In genomic region chr7:129052441-129052840, GRCh38 we compare ENCODE assay signal across 12 cellular contexts. TPM values are rescaled to one million over a fixed set of nuclear protein-coding genes. Genes with fewer than 3 reads are reported as not detected.
DNase-seq lines count a peak whose midpoint lies in the region; ATAC-seq, FAIRE-seq and TF ChIP-seq lines count a peak whose summit lies in the region.
"Had no signal": no experiment of that assay in that cellular context is flagged by ENCODE, and none has a peak within 500 bp of the region (broad histone marks: within the 10 kb centered on the region; RNA-seq: fewer than 3 reads in every experiment).

No MANE protein-coding gene starts in this region.

- H3K27me3 Mint-ChIP-seq in activated T-cell treated with anti-CD3 and anti-CD28 coated beads, Interleukin-2, amount 50 U/mL, for 4 hours (ENCODE audit: low read depth) = no peaks in the 10 kb centered on the region
- H3K27me3 Mint-ChIP-seq in stimulated activated memory B cell treated with anti-CD40 and anti-IgM and Interleukin-4, amounts not matched to agents 10 μg/mL and 1 μg/mL and 100 μg/mL, for 72 hours = no peaks in the 10 kb centered on the region

- H3K27ac Mint-ChIP-seq in stimulated activated memory B cell treated with anti-CD40 and anti-IgM and Interleukin-4, amounts not matched to agents 10 μg/mL and 1 μg/mL and 100 μg/mL, for 72 hours = no peak overlapping the region

- POLR2A ChIA-PET in Panc1 (lab: Charles Lee) = no interaction called here

- no peak overlapping the region for H3K9ac ChIP-seq in fibroblast of lung (ENCODE audit: insufficient read depth, low read length)

- no peak for FAIRE-seq in GM12891 (lab: Jason Lieb, UNC)
- FAIRE-seq: G401.6 had no signal

- H3K9me3 ChIP-seq in Panc1 (ENCODE audit: control insufficient read depth, insufficient read depth, low read depth, low read length) (no peaks in the 10 kb centered on the region), fibroblast of lung (ENCODE audit: control insufficient read depth, insufficient read depth, low read depth, low read length) (no peaks in the 10 kb centered on the region)

- H3K36me3 ChIP-seq in Panc1 (ENCODE audit: control insufficient read depth, insufficient read depth, low read length) = peaks cover 12% of the 10 kb centered on the region
- H3K36me3 ChIP-seq in fibroblast of lung (ENCODE audit: control insufficient read depth, insufficient read depth, low read length) = peaks cover 3% of the 10 kb centered on the region

- CTCF ChIA-PET in Panc1 (lab: Charles Lee) = no interaction called here

- in situ Hi-C loops in Panc1 (cut with HindIII; ENCODE audit: low pct_unique_long_range_greater_than_20kb, low sequenced_read_pairs) = no loop called here

- peak overlapping the region; percentile 99 for H3K27ac ChIP-seq in Panc1 (ENCODE audit: low read length)
- H3K27ac ChIP-seq in fibroblast of lung (ENCODE audit: insufficient read depth, low read length) = no peak overlapping the region

- no peak for ATAC-seq in activated T-cell treated with anti-CD3 and anti-CD28 coated beads, Interleukin-2, amount 50 U/mL, for 4 hours
- no peak for ATAC-seq in Panc1
- no peak for ATAC-seq in stimulated activated memory B cell treated with anti-CD40 and anti-IgM and Interleukin-4, amounts not matched to agents 10 μg/mL and 1 μg/mL and 100 μg/mL, for 72 hours
- no peak for ATAC-seq in HG02759 (IDR thresholded peaks at IDR 0.05; ENCODE audit: unreplicated experiment)

- peak overlapping the region; percentile 52 for H3K4me2 ChIP-seq in fibroblast of lung (ENCODE audit: extremely low read depth, insufficient read depth, low read length)

- DNase-seq in activated T-cell treated with anti-CD3 and anti-CD28 coated beads, Interleukin-2, amount 50 U/mL, for 4 hours = no peak
- DNase-seq in activated T-cell treated with anti-CD3 and anti-CD28 coated beads, Interleukin-2, amount 50 U/mL, for 48 hours = no peak
- no peak for DNase-seq in Panc1 (ENCODE audit: low read depth, low spot score)
- DNase-seq in fibroblast of lung (ENCODE audit: low read depth in 2 of 2) = no peak
- DNase-seq in erythroblast (lab: John Stamatoyannopoulos, UW) = no peak
- DNase-seq in GM12891 (ENCODE audit: insufficient read length, low spot score) = no peak
- DNase-seq: effector CD8-positive, alpha-beta T cell; NCI-H2171 treated with DMSO at 0.1 percent for 48 hours; stimulated activated CD4-positive, alpha-beta T cell treated with anti-CD3 and anti-CD28 coated beads, Interleukin-12 subunit alpha, Interleukin-12 subunit beta, amount 100 ng/mL, for 4 hours had no signal

- no peaks in the 10 kb centered on the region for H3K9me3 Mint-ChIP-seq in activated T-cell treated with anti-CD3 and anti-CD28 coated beads, Interleukin-2, amount 50 U/mL, for 4 hours
- H3K9me3 Mint-ChIP-seq in stimulated activated memory B cell treated with anti-CD40 and anti-IgM and Interleukin-4, amounts not matched to agents 10 μg/mL and 1 μg/mL and 100 μg/mL, for 72 hours = no peaks in the 10 kb centered on the region

- H2AFZ ChIP-seq in fibroblast of lung (ENCODE audit: low read length) = no peak overlapping the region

- H3K4me3 Mint-ChIP-seq in activated T-cell treated with anti-CD3 and anti-CD28 coated beads, Interleukin-2, amount 50 U/mL, for 4 hours = peak overlapping the region; percentile 97
- H3K4me3 Mint-ChIP-seq in stimulated activated memory B cell treated with anti-CD40 and anti-IgM and Interleukin-4, amounts not matched to agents 10 μg/mL and 1 μg/mL and 100 μg/mL, for 72 hours = peak overlapping the region; percentile 3

- peaks cover 61% of the 10 kb centered on the region for H3K79me2 ChIP-seq in fibroblast of lung (ENCODE audit: control insufficient read depth, insufficient read depth, low read length)

- intact Hi-C loops in Panc1 (cut with micrococcal nuclease; ENCODE audit: unreplicated experiment) = no loop called here

- TF ChIP-seq POLR2A in erythroblast (IDR thresholded peaks at IDR 0.05; ENCODE audit: low read length) (no peak), GM12891 (IDR thresholded peaks at IDR 0.05; ENCODE audit: low read depth, low read length) (no peak)

- no TSS peak for BruUV-seq in Panc1 (replicated peaks; lab: Mats Ljungman, UMichigan)

- no peaks in the 10 kb centered on the region for H4K20me1 ChIP-seq in fibroblast of lung (ENCODE audit: control insufficient read depth, extremely low read depth, insufficient read depth, low read length)

- H3K4me3 ChIP-seq in Panc1 (ENCODE audit: low read depth in 2 of 2, low read length in 2 of 2) = peak overlapping the region; percentile 96 to 100
- peak overlapping the region in 1 of 4 experiments; percentile 15 for H3K4me3 ChIP-seq in fibroblast of lung (replicated peaks in 1 of 4; ENCODE audit: control extremely low read depth in 1 of 4, insufficient read depth in 1 of 4, low read depth in 3 of 4, low read length in 4 of 4)

- H3K27me3 ChIP-seq in Panc1 (ENCODE audit: control insufficient read depth, insufficient read depth, low read length) = no peaks in the 10 kb centered on the region
- no peaks in the 10 kb centered on the region for H3K27me3 ChIP-seq in fibroblast of lung (ENCODE audit: control insufficient read depth, insufficient read depth, low read length)

- H3K4me1 ChIP-seq in Panc1 (ENCODE audit: control insufficient read depth, insufficient read depth, low read length) = peaks cover 22% of the 10 kb centered on the region
- no peaks in the 10 kb centered on the region for H3K4me1 ChIP-seq in fibroblast of lung (ENCODE audit: control insufficient read depth, extremely low read depth, insufficient read depth, low read length)

- H3K4me1 Mint-ChIP-seq in activated T-cell treated with anti-CD3 and anti-CD28 coated beads, Interleukin-2, amount 50 U/mL, for 4 hours (ENCODE audit: low read depth) = peaks cover 49% of the 10 kb centered on the region
- H3K4me1 Mint-ChIP-seq in stimulated activated memory B cell treated with anti-CD40 and anti-IgM and Interleukin-4, amounts not matched to agents 10 μg/mL and 1 μg/mL and 100 μg/mL, for 72 hours = peaks cover 47% of the 10 kb centered on the region

- peaks cover 15% of the 10 kb centered on the region for H3K36me3 Mint-ChIP-seq in activated T-cell treated with anti-CD3 and anti-CD28 coated beads, Interleukin-2, amount 50 U/mL, for 4 hours (ENCODE audit: insufficient read depth)
- peaks cover 20% of the 10 kb centered on the region for H3K36me3 Mint-ChIP-seq in stimulated activated memory B cell treated with anti-CD40 and anti-IgM and Interleukin-4, amounts not matched to agents 10 μg/mL and 1 μg/mL and 100 μg/mL, for 72 hours

- TF ChIP-seq CTCF in Panc1 (IDR thresholded peaks at IDR 0.05) = no peak
- TF ChIP-seq CTCF in fibroblast of lung (conservative IDR thresholded peaks at IDR 0.05 in 1 of 2, IDR thresholded peaks at IDR 0.05 in 1 of 2; ENCODE audit: low read depth in 1 of 2, low read length in 2 of 2) = no peak

TF ChIP-seq in GM12891, 5 proteins besides CTCF, POLR2A, EP300 and RAD21:
- no peak for TF ChIP-seq SPI1 (IDR thresholded peaks at IDR 0.05; ENCODE audit: low read depth, low read length)
- TF ChIP-seq POU2F2 (IDR thresholded peaks at IDR 0.05; ENCODE audit: low read depth, low read length) = no peak
- no peak for TF ChIP-seq POLR2AphosphoS5 (IDR thresholded peaks at IDR 0.05; ENCODE audit: low read depth, low read length)
- TF ChIP-seq TAF1 (IDR thresholded peaks at IDR 0.05; ENCODE audit: low read depth, low read length) = no peak
- no peak for TF ChIP-seq PAX5 (IDR thresholded peaks at IDR 0.05; ENCODE audit: insufficient read depth, low read length, severe bottlenecking)
TF ChIP-seq in GM12891: peak in this region for 0.

RNA-seq across cellular contexts. Expression of gene TNPO3, which starts 2.5 kb away (rescaled TPM):
- total RNA-seq in activated T-cell treated with anti-CD3 and anti-CD28 coated beads, Interleukin-2, amount 50 U/mL, for 4 hours = 10 to 100 TPM; 71.4 to 73.9 (median 72.0) TPM
- 71.8 TPM for total RNA-seq in Panc1 (2021; ENCODE audit: unreplicated experiment)
- polyA plus RNA-seq in Panc1 (2012; ENCODE audit: insufficient read length) = 45.6 TPM
- total RNA-seq in fibroblast of lung = 55.0 and 73.5 TPM in 2 replicates
- polyA plus RNA-seq in fibroblast of lung = 39.1 and 47.7 TPM in 2 replicates
- polyA plus RNA-seq in fibroblast of lung (2012) = 35.9 and 41.3 TPM in 2 replicates
- polyA minus RNA-seq in fibroblast of lung (ENCODE audit: low replicate concordance) = 54.4 and 64.8 TPM in 2 replicates
- 42.7 TPM for polyA plus RNA-seq in GM12891 (2012; ENCODE audit: low read depth, missing spikeins)
